In genomic region chr3:9749663-9750555, GRCh38 we compare ENCODE assay signal across 8 cellular contexts.
A peak's percentile ranks its signal among the peaks of the same experiment; 100 is the strongest.
DNase-seq lines count a peak whose midpoint lies in the region; FAIRE-seq and TF ChIP-seq lines count a peak whose summit lies in the region.

OGG1 (plus strand) TSS chr3:9749952; CDS start chr3:9750287, 335 bp downstream.

- peaks cover 44% of the 10 kb centered on the region for H3K4me1 ChIP-seq in Loucy (ENCODE audit: insufficient read depth, low read length, poor library complexity, severe bottlenecking)

- peak within 1 kb of the TSS; percentile 95 to 99 (median 98) for H3K27ac Mint-ChIP-seq in nephron
- H3K27ac Mint-ChIP-seq in stimulated activated naive CD8-positive, alpha-beta T cell treated with anti-CD3 and anti-CD28 coated beads, Interleukin-15, Interleukin-2, amounts not matched to agents 100 ng/mL and 50 ng/mL, for 24 hours = peak within 1 kb of the TSS; percentile 93

- H2AFZ ChIP-seq in Loucy (ENCODE audit: low read length) = peak within 1 kb of the TSS; percentile 87

- DNase-seq in EL = peak; percentile 99
- peak; percentile 96 for DNase-seq in H54 (ENCODE audit: insufficient read length, low spot score)
- peak; percentile 93 for DNase-seq in activated T-helper 9 cell treated with anti-CD3 and anti-CD28 coated beads, Interleukin-2, amount 50 U/mL, for 16 hours (ENCODE audit: low read depth)
- peak; percentile 98 for DNase-seq in fibroblast of pulmonary artery (ENCODE audit: low read depth)

- H3K27me3 Mint-ChIP-seq in nephron (ENCODE audit: low read depth) = no peaks in the 10 kb centered on the region
- no peaks in the 10 kb centered on the region for H3K27me3 Mint-ChIP-seq in stimulated activated naive CD8-positive, alpha-beta T cell treated with anti-CD3 and anti-CD28 coated beads, Interleukin-15, Interleukin-2, amounts not matched to agents 100 ng/mL and 50 ng/mL, for 24 hours

- H3F3A ChIP-seq in Loucy (ENCODE audit: low read depth) = peaks cover under 1% of the 10 kb centered on the region

- peak; percentile 55 for TF ChIP-seq POLR2A in H54 (IDR thresholded peaks at IDR 0.05; ENCODE audit: low read depth, low read length)
- peak; percentile 93 for TF ChIP-seq POLR2A in Raji (IDR thresholded peaks at IDR 0.05; ENCODE audit: insufficient read depth, low read depth, low read length)

- no peaks in the 10 kb centered on the region for H3K27me3 ChIP-seq in Loucy (ENCODE audit: insufficient read depth, low read length, poor library complexity, severe bottlenecking)

- peak within 1 kb of the TSS; percentile 90 for H3K4me2 ChIP-seq in Loucy (ENCODE audit: low read depth, low read length, poor library complexity, severe bottlenecking)

- H3K79me2 ChIP-seq in Loucy (ENCODE audit: insufficient read depth, low read length) = peaks cover 34% of the 10 kb centered on the region

- H3K9me2 ChIP-seq in Loucy (replicated peaks; ENCODE audit: low read depth, low read length) = no peaks in the 10 kb centered on the region

- peak within 1 kb of the TSS; percentile 88 for H3K9ac ChIP-seq in Loucy (ENCODE audit: low read depth, low read length, poor library complexity, severe bottlenecking)

- H3K4me3 ChIP-seq in Loucy (ENCODE audit: low read length, poor library complexity, severe bottlenecking) = peak within 1 kb of the TSS; percentile 93
- peak within 1 kb of the TSS; percentile 68 for H3K4me3 ChIP-seq in fibroblast of pulmonary artery (replicated peaks; ENCODE audit: low read depth, low read length)

- H3K36me3 ChIP-seq in Loucy (ENCODE audit: insufficient read depth, low read length) = peaks cover 38% of the 10 kb centered on the region; the same call in 1 of the 2 replicates

- H3K4me1 Mint-ChIP-seq in nephron = peaks cover 29% of the 10 kb centered on the region
- H3K4me1 Mint-ChIP-seq in stimulated activated naive CD8-positive, alpha-beta T cell treated with anti-CD3 and anti-CD28 coated beads, Interleukin-15, Interleukin-2, amounts not matched to agents 100 ng/mL and 50 ng/mL, for 24 hours (ENCODE audit: low read depth) = peaks cover 71% of the 10 kb centered on the region

- peak within 1 kb of the TSS; percentile 93 to 94 (median 94) for H3K4me3 Mint-ChIP-seq in nephron
- peak within 1 kb of the TSS; percentile 96 for H3K4me3 Mint-ChIP-seq in stimulated activated naive CD8-positive, alpha-beta T cell treated with anti-CD3 and anti-CD28 coated beads, Interleukin-15, Interleukin-2, amounts not matched to agents 100 ng/mL and 50 ng/mL, for 24 hours

- H4K20me1 ChIP-seq in Loucy (ENCODE audit: insufficient read depth, low read length, poor library complexity, severe bottlenecking) = no peaks in the 10 kb centered on the region

- H3K9me3 Mint-ChIP-seq in nephron = no peaks in the 10 kb centered on the region
- H3K9me3 Mint-ChIP-seq in stimulated activated naive CD8-positive, alpha-beta T cell treated with anti-CD3 and anti-CD28 coated beads, Interleukin-15, Interleukin-2, amounts not matched to agents 100 ng/mL and 50 ng/mL, for 24 hours = no peaks in the 10 kb centered on the region

- H3K9me3 ChIP-seq in Loucy (ENCODE audit: insufficient read depth, low read depth, low read length) = no peaks in the 10 kb centered on the region

- H3K36me3 Mint-ChIP-seq in nephron (ENCODE audit: low read depth) = peaks cover 64% of the 10 kb centered on the region
- peaks cover 68% of the 10 kb centered on the region for H3K36me3 Mint-ChIP-seq in stimulated activated naive CD8-positive, alpha-beta T cell treated with anti-CD3 and anti-CD28 coated beads, Interleukin-15, Interleukin-2, amounts not matched to agents 100 ng/mL and 50 ng/mL, for 24 hours (ENCODE audit: low read depth)

- TF ChIP-seq CTCF in Loucy (conservative IDR thresholded peaks at IDR 0.05; ENCODE audit: low read length) = no peak
- no peak for TF ChIP-seq CTCF in fibroblast of pulmonary artery (IDR thresholded peaks at IDR 0.05; ENCODE audit: low read length, missing control alignments)
- no peak for TF ChIP-seq CTCF in nephron (IDR thresholded peaks at IDR 0.05; ENCODE audit: unreplicated experiment in 3 of 3)

- FAIRE-seq in H54 (lab: Jason Lieb, UNC) = no peak

Comparison
In these comparisons a context has a peak if more than half of its experiments do, and no peak if none do; other contexts are left out.
1. Peak in every context shown above with its lines: DNase-seq and H3K4me3 ChIP-seq.